Comparison of ENCODE assay signal across 16 cellular contexts in the genomic region with DNA sequence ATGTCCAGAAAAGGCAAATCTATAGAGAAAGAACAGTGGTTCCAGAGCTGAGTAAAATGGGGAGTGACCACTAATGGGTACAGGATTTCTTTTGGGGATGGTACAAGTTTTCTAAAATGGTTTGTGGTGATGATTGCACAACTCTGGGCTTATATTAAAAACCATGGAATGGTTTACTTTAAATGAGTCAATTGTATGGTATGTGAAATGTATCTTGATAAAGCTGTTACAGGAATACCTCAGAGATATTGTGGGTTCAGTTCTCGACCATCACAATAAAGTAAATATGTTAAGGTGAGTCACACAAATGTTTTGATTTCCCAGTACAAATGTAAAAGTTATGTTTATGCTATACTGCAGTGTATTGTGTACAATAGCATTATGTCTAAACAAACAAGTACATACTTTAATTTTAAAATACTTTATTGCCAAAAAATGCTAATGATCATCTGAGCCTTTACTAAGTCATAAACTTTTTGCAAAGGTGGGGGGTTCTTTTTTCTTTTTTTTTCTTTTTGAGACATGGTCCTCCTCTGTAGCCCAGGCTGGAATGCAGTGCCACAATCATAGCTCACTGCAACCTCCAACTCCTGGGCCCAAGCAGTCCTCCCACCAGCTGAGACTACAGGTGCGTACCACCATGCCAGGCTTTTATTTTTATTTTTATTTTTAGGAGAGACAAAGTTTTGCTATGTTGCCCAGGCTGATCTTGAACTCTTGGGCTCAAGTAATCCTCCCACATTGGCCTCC.
DNase-seq lines count a peak whose midpoint lies in the region; ATAC-seq, FAIRE-seq and TF ChIP-seq lines count a peak whose summit lies in the region.
"Had no signal": no experiment of that assay in that cellular context is flagged by ENCODE, and none has a peak within 500 bp of the region (broad histone marks: within the 10 kb centered on the region; RNA-seq: fewer than 3 reads in every experiment).

No MANE protein-coding gene starts in this region.

- peaks cover 8% of the 10 kb centered on the region for H3K36me3 Mint-ChIP-seq in astrocyte (ENCODE audit: low read depth, unreplicated experiment)
- H3K36me3 Mint-ChIP-seq in CD8-positive, alpha-beta memory T cell = peaks cover 9 to 21% (median 10%) of the 10 kb centered on the region in 3 donors

- no peak overlapping the region for H2AFZ ChIP-seq in astrocyte (ENCODE audit: low read depth, low read length)

- peak overlapping the region; percentile 62 for H3K4me2 ChIP-seq in astrocyte (ENCODE audit: low read length)

- no peak for ATAC-seq in psoas muscle

- H3K9ac ChIP-seq in astrocyte (ENCODE audit: low read length) = no peak overlapping the region

- intact Hi-C loops in psoas muscle (cut with DNase I) = no loop called here

- POLR2A ChIA-PET in CD8-positive, alpha-beta memory T cell (lab: Charles Lee) = no interaction called here

- H4K20me1 ChIP-seq in astrocyte (ENCODE audit: insufficient read depth, low read length) = no peaks in the 10 kb centered on the region

- peak overlapping the region; percentile 38 for H3K27ac Mint-ChIP-seq in astrocyte (ENCODE audit: unreplicated experiment)
- peak overlapping the region in 1 of 8 donors; percentile 11 for H3K27ac Mint-ChIP-seq in CD8-positive, alpha-beta memory T cell
- H3K27ac Mint-ChIP-seq: activated naive CD8-positive, alpha-beta T cell treated with anti-CD3 and anti-CD28 coated beads for 36 hours had no signal

- H3K36me3 ChIP-seq in astrocyte (ENCODE audit: insufficient read depth, low read length) (no peaks in the 10 kb centered on the region), psoas muscle (ENCODE audit: insufficient read depth in 1 of 2, low read depth in 1 of 2) (peaks cover 0 to 2% of the 10 kb centered on the region in 2 donors)
- H3K36me3 ChIP-seq in CD8-positive, alpha-beta memory T cell (ENCODE audit: insufficient read depth, low read length) = no peaks in the 10 kb centered on the region

- H3K27me3 Mint-ChIP-seq in astrocyte (ENCODE audit: low read depth, unreplicated experiment) = no peaks in the 10 kb centered on the region
- H3K27me3 Mint-ChIP-seq in CD8-positive, alpha-beta memory T cell = no peaks in the 10 kb centered on the region
- H3K27me3 Mint-ChIP-seq: activated naive CD8-positive, alpha-beta T cell treated with anti-CD3 and anti-CD28 coated beads for 36 hours had no signal

- TF ChIP-seq CTCF in AG09309 (IDR thresholded peaks at IDR 0.05; ENCODE audit: control insufficient read depth, insufficient read depth, low read depth, low read length, missing control alignments) (no peak), astrocyte (IDR thresholded peaks at IDR 0.05; ENCODE audit: insufficient read depth, low read depth, low read length) (no peak), psoas muscle (IDR thresholded peaks at IDR 0.05) (no peak)

- peaks cover 24% of the 10 kb centered on the region for H3K4me1 Mint-ChIP-seq in astrocyte (ENCODE audit: low read depth, unreplicated experiment)
- no peaks in the 10 kb centered on the region for H3K4me1 Mint-ChIP-seq in CD8-positive, alpha-beta memory T cell
- H3K4me1 Mint-ChIP-seq: activated naive CD8-positive, alpha-beta T cell treated with anti-CD3 and anti-CD28 coated beads for 36 hours had no signal

- H3K9me3 ChIP-seq in astrocyte (ENCODE audit: insufficient read depth, low read depth, low read length) = peaks cover 7% of the 10 kb centered on the region
- H3K9me3 ChIP-seq in psoas muscle = no peaks in the 10 kb centered on the region
- H3K9me3 ChIP-seq in CD8-positive, alpha-beta memory T cell (ENCODE audit: low read length) = no peaks in the 10 kb centered on the region
- H3K9me3 ChIP-seq: testis had no signal

- H3K27ac ChIP-seq in astrocyte (ENCODE audit: low read depth, low read length) (peak overlapping the region; percentile 26), psoas muscle (no peak overlapping the region)
- H3K27ac ChIP-seq in CD8-positive, alpha-beta memory T cell (ENCODE audit: low read depth, low read length) = no peak overlapping the region
- H3K27ac ChIP-seq: testis had no signal

- no peak overlapping the region for H3K4me3 Mint-ChIP-seq in astrocyte (ENCODE audit: unreplicated experiment)
- H3K4me3 Mint-ChIP-seq in CD8-positive, alpha-beta memory T cell = no peak overlapping the region
- H3K4me3 Mint-ChIP-seq: activated naive CD8-positive, alpha-beta T cell treated with anti-CD3 and anti-CD28 coated beads for 36 hours had no signal

- DNase-seq in AG09309 (ENCODE audit: low read depth) (peak; percentile 77), HTR-8/SVneo (ENCODE audit: insufficient read length, low spot score) (peak; percentile 22), astrocyte (ENCODE audit: low read depth) (peak; percentile 96), kidney glomerular epithelial cell (lab: John Stamatoyannopoulos, UW) (peak; percentile 74), COLO668 (lab: John Stamatoyannopoulos, UW; ENCODE audit: unreplicated experiment) (no peak), psoas muscle (no peak), NCI-H446 treated with DMSO at 0.1 percent for 48 hours (lab: John Stamatoyannopoulos, UW) (no peak)
- DNase-seq in CD8-positive, alpha-beta memory T cell = no peak
- DNase-seq: activated CD4-positive, alpha-beta T cell treated with anti-CD3 and anti-CD28 coated beads for 4 hours; activated naive CD8-positive, alpha-beta T cell treated with anti-CD3 and anti-CD28 coated beads for 36 hours; COR-L47; NCI-H1694; RPMI8226; stimulated activated CD4-positive, alpha-beta T cell treated with anti-CD3 and anti-CD28 coated beads, Interleukin-1b, Interleukin-23, amount 100 ng/mL, for 48 hours; testis had no signal

- FAIRE-seq in HTR-8/SVneo (lab: Jason Lieb, UNC) = no peak
- FAIRE-seq in astrocyte (lab: Jason Lieb, UNC) = peak; percentile 83
- FAIRE-seq: frontal cortex had no signal

- H3K79me2 ChIP-seq in astrocyte (ENCODE audit: insufficient read depth, low read length) = no peaks in the 10 kb centered on the region

- 90 to 92% (median 91%) methylated on average over 2 of the region's 2 CpGs for WGBS in psoas muscle, 3 donors

- CTCF ChIA-PET in CD8-positive, alpha-beta memory T cell (lab: Charles Lee) = no interaction called here

- peaks cover 15% of the 10 kb centered on the region for H3K4me1 ChIP-seq in astrocyte (ENCODE audit: insufficient read depth, low read length)
- H3K4me1 ChIP-seq in psoas muscle = no peaks in the 10 kb centered on the region
- no peaks in the 10 kb centered on the region for H3K4me1 ChIP-seq in CD8-positive, alpha-beta memory T cell (ENCODE audit: insufficient read depth, low read length)
- H3K4me1 ChIP-seq: testis had no signal

- H3K9me3 Mint-ChIP-seq in astrocyte (ENCODE audit: unreplicated experiment) = peaks cover 7% of the 10 kb centered on the region
- H3K9me3 Mint-ChIP-seq in CD8-positive, alpha-beta memory T cell = peaks cover 0 to 12% (median 0%) of the 10 kb centered on the region in 5 donors

- H3K27me3 ChIP-seq in astrocyte (ENCODE audit: insufficient read depth, low read length) (no peaks in the 10 kb centered on the region), psoas muscle (ENCODE audit: insufficient read depth in 3 of 3, low read length in 2 of 3) (no peaks in the 10 kb centered on the region)
- H3K27me3 ChIP-seq in CD8-positive, alpha-beta memory T cell (ENCODE audit: insufficient read depth, low read length, poor library complexity, severe bottlenecking) = no peaks in the 10 kb centered on the region
- H3K27me3 ChIP-seq: testis had no signal

- H3K4me3 ChIP-seq in AG09309 (ENCODE audit: control insufficient read depth, low read depth, low read length) (no peak overlapping the region), astrocyte (ENCODE audit: insufficient read depth, low read depth, low read length) (no peak overlapping the region), psoas muscle (no peak overlapping the region)
- H3K4me3 ChIP-seq in CD8-positive, alpha-beta memory T cell (ENCODE audit: low read length) = no peak overlapping the region
- H3K4me3 ChIP-seq: testis had no signal

Comparison
In these comparisons a context has a peak if more than half of its experiments do, and no peak if none do; other contexts are left out.
1. DNase-seq: peak in AG09309 (single experiment), HTR-8/SVneo (single experiment), astrocyte (single experiment) and kidney glomerular epithelial cell (single experiment); none in COLO668 (single experiment), psoas muscle (0 of 2), CD8-positive, alpha-beta memory T cell (0 of 5) and NCI-H446 treated with DMSO at 0.1 percent for 48 hours (single experiment).